ENCODE assay signal across 1 cellular context in the genomic region with DNA sequence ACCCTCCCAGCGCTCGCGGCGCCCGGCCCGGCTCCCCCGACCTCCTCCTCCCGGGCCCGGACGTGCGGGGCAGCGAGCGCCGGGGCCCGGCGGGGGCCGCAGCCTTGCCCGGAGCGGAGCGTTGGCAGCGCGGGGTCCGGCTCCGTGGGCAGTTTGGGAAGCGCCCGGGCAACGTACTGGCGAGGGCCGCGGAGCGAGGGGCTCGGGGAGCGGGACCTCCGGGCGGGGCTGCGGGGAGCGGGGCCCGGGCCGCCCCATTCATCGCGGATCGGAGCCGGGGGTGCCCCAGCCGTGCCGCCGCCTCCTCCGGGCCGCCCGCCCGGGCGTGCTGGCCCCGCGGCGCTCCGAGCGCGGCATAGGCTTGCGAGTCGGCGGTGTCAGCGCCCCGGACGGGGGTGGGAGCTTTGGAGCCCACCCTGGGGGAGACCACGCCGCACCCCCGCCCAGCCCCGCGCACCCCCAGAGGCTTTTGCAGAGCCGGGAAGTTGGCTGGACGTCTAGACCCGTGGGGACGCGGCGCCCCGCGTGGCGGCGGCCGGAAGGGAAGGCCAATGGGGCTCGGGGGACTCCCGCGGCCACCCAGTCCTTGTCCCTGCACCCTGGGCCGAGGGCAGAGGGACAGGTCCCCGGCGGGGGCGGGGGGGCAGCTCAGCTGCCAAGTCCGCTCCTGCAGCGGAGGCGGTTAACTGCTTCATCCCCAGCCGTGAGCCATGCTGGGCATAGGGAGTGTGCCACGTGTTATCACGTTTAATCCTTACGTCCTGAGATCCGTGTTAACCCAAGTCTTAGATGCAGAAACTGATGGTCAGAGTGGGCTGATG.
TF ChIP-seq lines count a peak whose summit lies in the region.

No MANE protein-coding gene starts in this region.

TF ChIP-seq in GM23338, 12 proteins besides CTCF, POLR2A, EP300 and RAD21 (continued from another document):
- TF ChIP-seq REST (IDR thresholded peaks at IDR 0.05; ENCODE audit: unreplicated experiment) (no peak), ETS1 (IDR thresholded peaks at IDR 0.05) (no peak), EZH2 (IDR thresholded peaks at IDR 0.05; ENCODE audit: low read depth, unreplicated experiment) (no peak), ZNF114 (CRISPR knock-in tag; IDR thresholded peaks at IDR 0.05) (no peak), CREB1 (CRISPR knock-in tag; IDR thresholded peaks at IDR 0.05; ENCODE audit: low read depth) (no peak), STAT1 (IDR thresholded peaks at IDR 0.05; ENCODE audit: unreplicated experiment) (no peak), ZNF331 (CRISPR knock-in tag; IDR thresholded peaks at IDR 0.05; ENCODE audit: low read depth) (no peak), NANOG (IDR thresholded peaks at IDR 0.05; ENCODE audit: borderline replicate concordance) (no peak), EZH2phosphoT487 (IDR thresholded peaks at IDR 0.05; ENCODE audit: unreplicated experiment) (no peak), POLR2AphosphoS5 (IDR thresholded peaks at IDR 0.05; ENCODE audit: low read depth) (no peak), JUNB (IDR thresholded peaks at IDR 0.05; ENCODE audit: unreplicated experiment) (no peak)
